ENCODE assay signal across 8 cellular contexts in the genomic region with DNA sequence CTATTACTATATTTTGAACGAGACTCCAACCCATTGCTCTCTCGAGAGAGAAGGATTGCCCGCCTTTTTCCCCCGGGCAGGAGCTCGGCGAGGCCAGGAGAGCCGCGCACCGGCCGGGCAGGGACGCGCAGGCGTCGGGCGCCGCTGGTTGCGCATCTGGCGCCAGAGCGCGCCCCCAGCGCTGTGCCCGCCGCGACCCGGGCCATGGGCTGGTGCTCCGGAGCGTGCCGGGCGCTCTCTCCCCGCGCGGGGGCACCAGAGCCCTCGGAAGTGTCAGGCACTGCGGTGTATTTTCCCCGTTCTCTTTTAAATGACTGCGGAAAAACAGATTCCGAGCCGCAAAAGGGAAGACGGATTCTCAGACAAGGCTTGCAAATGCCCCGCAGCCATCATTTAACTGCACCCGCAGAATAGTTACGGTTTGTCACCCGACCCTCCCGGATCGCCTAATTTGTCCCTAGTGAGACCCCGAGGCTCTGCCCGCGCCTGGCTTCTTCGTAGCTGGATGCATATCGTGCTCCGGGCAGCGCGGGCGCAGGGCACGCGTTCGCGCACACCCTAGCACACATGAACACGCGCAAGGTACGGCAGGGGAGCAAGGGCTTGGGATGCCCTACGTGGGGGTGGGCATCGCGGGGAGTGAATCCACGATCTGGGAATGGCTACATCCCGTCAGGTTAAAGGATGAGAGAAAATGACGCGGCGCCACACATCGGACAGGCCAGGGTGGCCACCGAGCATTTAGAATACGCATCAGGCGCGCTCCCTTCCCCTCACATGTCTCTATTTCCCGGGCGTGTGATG. TPM values are rescaled to one million over a fixed set of nuclear protein-coding genes. Genes with fewer than 3 reads are reported as not detected.
DNase-seq lines count a peak whose midpoint lies in the region; FAIRE-seq and TF ChIP-seq lines count a peak whose summit lies in the region.

No MANE protein-coding gene starts in this region.

- H3K27me3 ChIP-seq in kidney epithelial cell (ENCODE audit: control insufficient read depth, insufficient read depth, low read length) (peaks cover 23% of the 10 kb centered on the region), spleen (replicated peaks in 1 of 7) (peaks cover 0 to 70% (median 32%) of the 10 kb centered on the region in 7 donors)

- WGBS in spleen, 5 donors: 1 to 2% (median 2%) methylated on average over 61 to 76 of the region's 76 CpGs

- no peaks in the 10 kb centered on the region for H3K36me3 ChIP-seq in kidney epithelial cell (ENCODE audit: control insufficient read depth, insufficient read depth, low read length)
- no peaks in the 10 kb centered on the region for H3K36me3 ChIP-seq in spleen

- H3K4me1 ChIP-seq in spleen: peaks cover 16 to 38% (median 34%) of the 10 kb centered on the region in 6 donors

- TF ChIP-seq POLR2A in spleen (IDR thresholded peaks at IDR 0.05): no peak

- H3K4me3 ChIP-seq in kidney epithelial cell (ENCODE audit: low read depth, low read length) (peak overlapping the region; percentile 34), spleen (peak overlapping the region; percentile 35 to 71 (median 42))

- H3K9me3 ChIP-seq in spleen: peaks cover 0 to 14% (median 4%) of the 10 kb centered on the region in 8 donors

- DNase-seq in D721Med (ENCODE audit: insufficient read length, low spot score) (peak; percentile 18), GM20000 (ENCODE audit: low spot score) (peak; percentile 77), HTR-8/SVneo (ENCODE audit: insufficient read length, low spot score) (peak; percentile 13), SK-N-DZ (ENCODE audit: low spot score) (peak; percentile 55), cerebellum (ENCODE audit: low spot score) (peak; percentile 86), kidney epithelial cell (ENCODE audit: low read depth) (peak; percentile 29), spleen (peak; percentile 83)
- no peak for DNase-seq in NK-92 treated with Interleukin-12 subunit alpha and Interleukin-12 subunit beta, amount 100 ng/mL, for 24 hours (lab: John Stamatoyannopoulos, UW)

- intact Hi-C loops in spleen (cut with DNase I; ENCODE audit: low total_unique reads): no loop called here

- H3K27ac ChIP-seq in spleen: peak overlapping the region in 1 of 8 donors; percentile 33

- TF ChIP-seq CTCF in D721Med (IDR thresholded peaks at IDR 0.05; ENCODE audit: insufficient read depth, missing control alignments) (peak; percentile 45), GM20000 (IDR thresholded peaks at IDR 0.05; ENCODE audit: extremely low read depth, missing control alignments) (peak; percentile 19), kidney epithelial cell (IDR thresholded peaks at IDR 0.05; ENCODE audit: insufficient read depth, low read length, poor library complexity, severe bottlenecking) (peak; percentile 57), spleen (IDR thresholded peaks at IDR 0.05 in 8 of 11, conservative IDR thresholded peaks at IDR 0.05 in 3 of 11) (peak in 9 of 11 experiments; percentile 26 to 74 (median 62))

- FAIRE-seq in D721Med (lab: Jason Lieb, UNC) (no peak), HTR-8/SVneo (lab: Jason Lieb, UNC) (no peak)

RNA-seq across cellular contexts. Expression of a gene that starts 1.1 kb away (rescaled TPM):
- 0.37 and 0.45 TPM in 2 replicates for polyA plus RNA-seq in SK-N-DZ (2014; cell fraction: cytosol; rRNA removed)
- polyA plus RNA-seq in SK-N-DZ (2014; cell fraction: nucleus; rRNA removed): 0.07 and 0.21 TPM in 2 replicates
- total RNA-seq in cerebellum (159 TPM), kidney epithelial cell (0.96 and 1.5 TPM in 2 replicates), spleen (10 to 100 TPM in 5 of 7 donors, 1 to 10 TPM in 2; 4.2 to 22.7 (median 11.5) TPM)
- polyA plus RNA-seq in spleen: 1 to 10 TPM in 1 of 3 donors, under 1 TPM in 2; 0.63 to 1.3 (median 0.70) TPM
